In the genomic region with DNA sequence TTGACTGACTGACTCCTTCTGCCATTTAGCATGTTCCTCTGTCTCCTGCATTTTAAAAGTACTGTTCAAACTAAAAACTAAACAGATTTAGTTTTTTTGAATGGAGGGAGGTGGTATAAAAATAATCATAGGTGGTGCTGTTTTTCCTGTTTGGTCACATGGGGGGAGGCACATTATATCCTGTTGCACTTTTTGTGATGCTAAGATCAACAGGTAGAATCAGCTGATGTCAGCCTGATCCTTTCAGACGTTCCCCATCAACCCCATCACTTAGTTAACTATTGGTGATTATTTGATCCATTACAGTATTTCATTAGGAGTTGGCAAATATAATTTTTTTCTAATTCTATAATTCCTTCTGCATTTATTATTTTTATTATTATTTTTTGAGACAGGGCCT, we compare ENCODE assay signal across 9 cellular contexts.
"Had no signal": no experiment of that assay in that cellular context is flagged by ENCODE, and none has a peak within 500 bp of the region (broad histone marks: within the 10 kb centered on the region; RNA-seq: fewer than 3 reads in every experiment).

No MANE protein-coding gene starts in this region.

- H3K9me3 Mint-ChIP-seq: GM23338, H9, HFFc6 had no signal

- H3K4me3 Mint-ChIP-seq: GM23338, H9, HFFc6 had no signal

- H3K9me3 ChIP-seq: HAP-1 had no signal

- H3K4me1 ChIP-seq: HAP-1 had no signal

- H3K4me3 ChIP-seq: GM23248, GM23338, HAP-1 had no signal

- DNase-seq: GM23248, GOT3, H7, H9, HCEC 1CT, HFFc6 had no signal

- H3K27ac Mint-ChIP-seq: GM23338, H9, HFFc6 had no signal

- ATAC-seq: GM23338, HCT116 had no signal

- H3K27ac ChIP-seq: GM23248 had no signal

- H3K36me3 ChIP-seq: HAP-1 had no signal
